ENCODE assay signal across 1 cellular context in the genomic region with DNA sequence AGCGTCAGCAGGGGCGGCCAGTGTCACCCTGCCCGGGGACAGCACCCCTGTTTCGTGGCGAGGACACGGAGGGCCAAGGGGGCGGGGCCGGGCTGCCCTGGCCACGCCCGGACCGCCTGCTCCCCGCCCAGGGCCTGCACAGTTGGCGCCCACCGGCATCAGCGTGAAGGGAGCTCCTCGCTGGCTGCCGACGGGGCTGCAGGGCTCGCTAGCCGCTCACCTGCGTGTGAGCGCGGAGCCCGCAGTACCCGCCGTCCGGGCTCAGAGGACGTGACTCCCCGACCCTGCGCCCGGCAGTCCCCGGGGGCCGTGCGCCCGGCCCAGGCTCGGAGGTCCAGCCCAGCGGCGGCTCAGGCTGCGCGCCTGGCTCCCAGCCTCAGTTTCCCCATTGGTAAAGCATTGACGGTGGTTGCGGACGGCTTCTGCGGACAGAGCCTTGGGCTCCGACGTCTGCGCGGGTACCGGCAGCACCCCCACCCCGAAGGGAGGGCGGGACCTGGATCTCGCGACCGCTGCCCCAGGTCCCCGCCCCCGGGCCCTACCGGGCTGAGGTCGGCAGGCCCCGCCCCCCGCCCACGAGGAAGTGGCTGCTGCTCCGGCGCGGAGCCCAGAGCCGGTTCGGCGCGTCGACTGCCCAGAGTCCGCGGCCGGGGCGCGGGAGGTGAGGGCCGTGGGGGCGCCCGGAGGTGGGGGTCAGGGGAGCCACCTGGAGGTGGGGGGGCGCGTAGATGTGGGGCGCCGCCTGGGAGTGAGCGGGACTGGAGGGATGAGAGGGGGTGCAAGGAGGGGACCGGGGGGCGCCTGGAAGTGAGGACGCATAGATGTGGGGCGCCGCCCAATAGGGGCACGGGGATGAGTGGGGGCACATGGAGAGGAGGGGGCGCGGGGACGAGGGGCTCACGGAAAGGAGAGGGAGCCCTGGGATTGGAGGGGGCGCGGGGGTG.
TF ChIP-seq lines count a peak whose summit lies in the region.

Gene ARPC1B (plus strand): TSS at position 610 of the 944 bp plus-strand sequence. CDS start 10,985 bp downstream, outside the sequence.

TF ChIP-seq in K562, 482 proteins besides CTCF, POLR2A, EP300 and RAD21 (continued from another document and continues in another):
- no peak for TF ChIP-seq NFATC3 (IDR thresholded peaks at IDR 0.05)
- no peak for TF ChIP-seq SRSF1 (IDR thresholded peaks at IDR 0.05; ENCODE audit: low read depth, low read length)
- TF ChIP-seq HDGF (IDR thresholded peaks at IDR 0.05): no peak
- no peak for TF ChIP-seq TBL1XR1 (IDR thresholded peaks at IDR 0.05; ENCODE audit: low read length in 2 of 2)
- no peak for TF ChIP-seq GTF3C2 (IDR thresholded peaks at IDR 0.05; ENCODE audit: borderline replicate concordance, extremely low read depth, insufficient read length)
- TF ChIP-seq, protein P1, sequence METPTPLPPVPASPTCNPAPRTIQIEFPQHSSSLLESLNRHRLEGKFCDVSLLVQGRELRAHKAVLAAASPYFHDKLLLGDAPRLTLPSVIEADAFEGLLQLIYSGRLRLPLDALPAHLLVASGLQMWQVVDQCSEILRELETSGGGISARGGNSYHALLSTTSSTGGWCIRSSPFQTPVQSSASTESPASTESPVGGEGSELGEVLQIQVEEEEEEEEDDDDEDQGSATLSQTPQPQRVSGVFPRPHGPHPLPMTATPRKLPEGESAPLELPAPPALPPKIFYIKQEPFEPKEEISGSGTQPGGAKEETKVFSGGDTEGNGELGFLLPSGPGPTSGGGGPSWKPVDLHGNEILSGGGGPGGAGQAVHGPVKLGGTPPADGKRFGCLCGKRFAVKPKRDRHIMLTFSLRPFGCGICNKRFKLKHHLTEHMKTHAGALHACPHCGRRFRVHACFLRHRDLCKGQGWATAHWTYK (CRISPR knock-in tag; IDR thresholded peaks at IDR 0.05): 0 out of 2 replicates have a peak, but pooled peaks have one; percentile 22
- TF ChIP-seq ZNF766 (CRISPR knock-in tag; conservative IDR thresholded peaks at IDR 0.05): 0 out of 2 replicates have a peak, but pooled peaks have one; percentile 29
- 0 out of 2 replicates have a peak, but pooled peaks have one; percentile 24 for TF ChIP-seq MXI1 (IDR thresholded peaks at IDR 0.05; ENCODE audit: low read depth, low read length)
- no peak for TF ChIP-seq ZBTB11 (CRISPR knock-in tag; IDR thresholded peaks at IDR 0.05)
- peak; percentile 79 for TF ChIP-seq RBFOX2 (IDR thresholded peaks at IDR 0.05; ENCODE audit: low read depth, low read length)
- TF ChIP-seq LEF1 (IDR thresholded peaks at IDR 0.05): no peak
- TF ChIP-seq, protein P2, sequence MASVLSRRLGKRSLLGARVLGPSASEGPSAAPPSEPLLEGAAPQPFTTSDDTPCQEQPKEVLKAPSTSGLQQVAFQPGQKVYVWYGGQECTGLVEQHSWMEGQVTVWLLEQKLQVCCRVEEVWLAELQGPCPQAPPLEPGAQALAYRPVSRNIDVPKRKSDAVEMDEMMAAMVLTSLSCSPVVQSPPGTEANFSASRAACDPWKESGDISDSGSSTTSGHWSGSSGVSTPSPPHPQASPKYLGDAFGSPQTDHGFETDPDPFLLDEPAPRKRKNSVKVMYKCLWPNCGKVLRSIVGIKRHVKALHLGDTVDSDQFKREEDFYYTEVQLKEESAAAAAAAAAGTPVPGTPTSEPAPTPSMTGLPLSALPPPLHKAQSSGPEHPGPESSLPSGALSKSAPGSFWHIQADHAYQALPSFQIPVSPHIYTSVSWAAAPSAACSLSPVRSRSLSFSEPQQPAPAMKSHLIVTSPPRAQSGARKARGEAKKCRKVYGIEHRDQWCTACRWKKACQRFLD (CRISPR knock-in tag; IDR thresholded peaks at IDR 0.05): peak; percentile 85; the same call in 1 of the 2 replicates
- TF ChIP-seq REST (CRISPR knock-in tag; IDR thresholded peaks at IDR 0.05; ENCODE audit: low read depth): 0 out of 2 replicates have a peak, but pooled peaks have one; percentile 60
- 0 out of 2 replicates have a peak, but pooled peaks have one; percentile 62 for TF ChIP-seq MBD2 (IDR thresholded peaks at IDR 0.05; ENCODE audit: borderline replicate concordance, low read depth)
- TF ChIP-seq, protein P3, sequence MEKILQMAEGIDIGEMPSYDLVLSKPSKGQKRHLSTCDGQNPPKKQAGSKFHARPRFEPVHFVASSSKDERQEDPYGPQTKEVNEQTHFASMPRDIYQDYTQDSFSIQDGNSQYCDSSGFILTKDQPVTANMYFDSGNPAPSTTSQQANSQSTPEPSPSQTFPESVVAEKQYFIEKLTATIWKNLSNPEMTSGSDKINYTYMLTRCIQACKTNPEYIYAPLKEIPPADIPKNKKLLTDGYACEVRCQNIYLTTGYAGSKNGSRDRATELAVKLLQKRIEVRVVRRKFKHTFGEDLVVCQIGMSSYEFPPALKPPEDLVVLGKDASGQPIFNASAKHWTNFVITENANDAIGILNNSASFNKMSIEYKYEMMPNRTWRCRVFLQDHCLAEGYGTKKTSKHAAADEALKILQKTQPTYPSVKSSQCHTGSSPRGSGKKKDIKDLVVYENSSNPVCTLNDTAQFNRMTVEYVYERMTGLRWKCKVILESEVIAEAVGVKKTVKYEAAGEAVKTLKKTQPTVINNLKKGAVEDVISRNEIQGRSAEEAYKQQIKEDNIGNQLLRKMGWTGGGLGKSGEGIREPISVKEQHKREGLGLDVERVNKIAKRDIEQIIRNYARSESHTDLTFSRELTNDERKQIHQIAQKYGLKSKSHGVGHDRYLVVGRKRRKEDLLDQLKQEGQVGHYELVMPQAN (IDR thresholded peaks at IDR 0.05; ENCODE audit: borderline replicate concordance): peak; percentile 16; the same call in 1 of the 2 replicates
- no peak for TF ChIP-seq ZNF76 (CRISPR knock-in tag; IDR thresholded peaks at IDR 0.05; ENCODE audit: borderline replicate concordance)
- no peak for TF ChIP-seq ZNF165 (CRISPR knock-in tag; IDR thresholded peaks at IDR 0.05; ENCODE audit: borderline replicate concordance)
- no peak for TF ChIP-seq ZNF311 (CRISPR knock-in tag; IDR thresholded peaks at IDR 0.05)
- no peak for TF ChIP-seq ILK (tag; IDR thresholded peaks at IDR 0.05; ENCODE audit: borderline replicate concordance, low read depth)
- no peak for TF ChIP-seq HMG20B (CRISPR knock-in tag; IDR thresholded peaks at IDR 0.05)
- TF ChIP-seq HDAC8 (tag; IDR thresholded peaks at IDR 0.05): no peak
- no peak for TF ChIP-seq ZNF609 (CRISPR knock-in tag; IDR thresholded peaks at IDR 0.05; ENCODE audit: borderline replicate concordance)
- peak; percentile 87 for TF ChIP-seq EGR1 (conservative IDR thresholded peaks at IDR 0.05)
